In genomic region chr19:33245948-33246728, GRCh38 we compare ENCODE assay signal across 1 cellular context.
TF ChIP-seq lines count a peak whose summit lies in the region.

No MANE protein-coding gene starts in this region.

TF ChIP-seq in SK-N-SH treated with all-trans-retinoic acid at 6 μM for 48 hours, 23 proteins besides CTCF, POLR2A, EP300 and RAD21 (continued from another document):
- TF ChIP-seq TSHZ2 (CRISPR knock-in tag; IDR thresholded peaks at IDR 0.05) (no peak), RARB (CRISPR knock-in tag; IDR thresholded peaks at IDR 0.05) (no peak), ISL1 (CRISPR knock-in tag; IDR thresholded peaks at IDR 0.05) (no peak), TCF4 (CRISPR knock-in tag; IDR thresholded peaks at IDR 0.05; ENCODE audit: borderline replicate concordance) (no peak), ZC3H10 (CRISPR knock-in tag; IDR thresholded peaks at IDR 0.05) (no peak), ZFP30 (CRISPR knock-in tag; IDR thresholded peaks at IDR 0.05) (no peak), OSR1 (CRISPR knock-in tag; IDR thresholded peaks at IDR 0.05) (no peak), GLIS3 (CRISPR knock-in tag; IDR thresholded peaks at IDR 0.05) (no peak), ZFP3 (CRISPR knock-in tag; IDR thresholded peaks at IDR 0.05) (no peak), POU6F1 (CRISPR knock-in tag; IDR thresholded peaks at IDR 0.05; ENCODE audit: borderline replicate concordance, low read depth) (no peak), ARNTL (CRISPR knock-in tag; IDR thresholded peaks at IDR 0.05; ENCODE audit: borderline replicate concordance, low read depth) (no peak)
